In genomic region chr12:857611-858010, GRCh38 we compare ENCODE assay signal across 10 cellular contexts.
DNase-seq lines count a peak whose midpoint lies in the region; ATAC-seq and TF ChIP-seq lines count a peak whose summit lies in the region.
"Had no signal": no experiment of that assay in that cellular context is flagged by ENCODE, and none has a peak within 500 bp of the region (broad histone marks: within the 10 kb centered on the region; RNA-seq: fewer than 3 reads in every experiment).

No MANE protein-coding gene starts in this region.

- H2AFZ ChIP-seq in smooth muscle cell (ENCODE audit: low read depth) = no peak overlapping the region

- WGBS in gastroesophageal sphincter (ENCODE audit: low coverage in 1 of 2), 2 donors = 26 to 47% methylated on average over 5 of the region's 5 CpGs
- 63% methylated on average over 5 of the region's 5 CpGs for WGBS in smooth muscle cell (ENCODE audit: low lambda C conversion rate)

- no peak for TF ChIP-seq EP300 in gastroesophageal sphincter (IDR thresholded peaks at IDR 0.05)

- peaks cover 26% of the 10 kb centered on the region for H4K20me1 ChIP-seq in smooth muscle cell (ENCODE audit: low read depth)

- peaks cover 75% of the 10 kb centered on the region for H3K36me3 Mint-ChIP-seq in activated T-cell treated with anti-CD3 and anti-CD28 coated beads, Interleukin-2, amount 50 U/mL, for 24 hours (ENCODE audit: low read depth)
- H3K36me3 Mint-ChIP-seq in activated T-cell treated with anti-CD3 and anti-CD28 coated beads, Interleukin-2, amount 50 U/mL, for 4 hours (ENCODE audit: insufficient read depth) = peaks cover 28% of the 10 kb centered on the region
- H3K36me3 Mint-ChIP-seq in activated T-helper 1 cell treated with anti-CD3 and anti-CD28 coated beads, Interleukin-12 subunit alpha, Interleukin-12 subunit beta, Interleukin-2, Interleukin-4 antibody, amounts not matched to agents 30 ng/mL and 10 ng/mL and 1 ng/mL, durations not matched to agents 14 hours and 24 hours and 36 hours (ENCODE audit: low read depth) = peaks cover 50% of the 10 kb centered on the region

- H3K4me1 ChIP-seq in gastroesophageal sphincter (peaks cover 4 to 45% (median 8%) of the 10 kb centered on the region in 3 donors), smooth muscle cell (ENCODE audit: low read depth) (peaks cover 3% of the 10 kb centered on the region)

- H3K9ac ChIP-seq in smooth muscle cell (ENCODE audit: low read depth) = no peak overlapping the region

- H3K9me3 Mint-ChIP-seq in activated T-cell treated with anti-CD3 and anti-CD28 coated beads, Interleukin-2, amount 50 U/mL, for 24 hours = no peaks in the 10 kb centered on the region
- no peaks in the 10 kb centered on the region for H3K9me3 Mint-ChIP-seq in activated T-cell treated with anti-CD3 and anti-CD28 coated beads, Interleukin-2, amount 50 U/mL, for 4 hours
- H3K9me3 Mint-ChIP-seq in activated T-helper 1 cell treated with anti-CD3 and anti-CD28 coated beads, Interleukin-12 subunit alpha, Interleukin-12 subunit beta, Interleukin-2, Interleukin-4 antibody, amounts not matched to agents 30 ng/mL and 10 ng/mL and 1 ng/mL, durations not matched to agents 14 hours and 24 hours and 36 hours = no peaks in the 10 kb centered on the region
- H3K9me3 Mint-ChIP-seq: central memory CD8-positive, alpha-beta T cell had no signal

- H3K9me3 ChIP-seq in gastroesophageal sphincter (no peaks in the 10 kb centered on the region), smooth muscle cell (replicated peaks; ENCODE audit: low read depth) (no peaks in the 10 kb centered on the region)

- no peaks in the 10 kb centered on the region for H3K27me3 ChIP-seq in gastroesophageal sphincter
- H3K27me3 ChIP-seq in smooth muscle cell (ENCODE audit: low read depth) = no peaks in the 10 kb centered on the region

- TF ChIP-seq POLR2A in gastroesophageal sphincter (IDR thresholded peaks at IDR 0.05) = no peak

- intact Hi-C loops in activated T-helper 1 cell treated with anti-CD3 and anti-CD28 coated beads, Interleukin-12 subunit alpha, Interleukin-12 subunit beta, Interleukin-2, Interleukin-4 antibody, amounts not matched to agents 30 ng/mL and 10 ng/mL and 1 ng/mL, durations not matched to agents 14 hours and 24 hours and 36 hours (cut with micrococcal nuclease) = no loop called here

- no peak overlapping the region for H3K4me3 ChIP-seq in gastroesophageal sphincter
- no peak overlapping the region for H3K4me3 ChIP-seq in smooth muscle cell

- no peaks in the 10 kb centered on the region for H3K27me3 Mint-ChIP-seq in activated T-cell treated with anti-CD3 and anti-CD28 coated beads, Interleukin-2, amount 50 U/mL, for 24 hours
- no peaks in the 10 kb centered on the region for H3K27me3 Mint-ChIP-seq in activated T-cell treated with anti-CD3 and anti-CD28 coated beads, Interleukin-2, amount 50 U/mL, for 4 hours (ENCODE audit: low read depth)
- H3K27me3 Mint-ChIP-seq in activated T-helper 1 cell treated with anti-CD3 and anti-CD28 coated beads, Interleukin-12 subunit alpha, Interleukin-12 subunit beta, Interleukin-2, Interleukin-4 antibody, amounts not matched to agents 30 ng/mL and 10 ng/mL and 1 ng/mL, durations not matched to agents 14 hours and 24 hours and 36 hours (ENCODE audit: insufficient read depth) = no peaks in the 10 kb centered on the region
- H3K27me3 Mint-ChIP-seq: central memory CD8-positive, alpha-beta T cell had no signal

- no peak overlapping the region for H3K4me2 ChIP-seq in smooth muscle cell

- no peak overlapping the region for H3K4me3 Mint-ChIP-seq in activated T-cell treated with anti-CD3 and anti-CD28 coated beads, Interleukin-2, amount 50 U/mL, for 24 hours
- H3K4me3 Mint-ChIP-seq in activated T-cell treated with anti-CD3 and anti-CD28 coated beads, Interleukin-2, amount 50 U/mL, for 4 hours = no peak overlapping the region
- no peak overlapping the region for H3K4me3 Mint-ChIP-seq in activated T-helper 1 cell treated with anti-CD3 and anti-CD28 coated beads, Interleukin-12 subunit alpha, Interleukin-12 subunit beta, Interleukin-2, Interleukin-4 antibody, amounts not matched to agents 30 ng/mL and 10 ng/mL and 1 ng/mL, durations not matched to agents 14 hours and 24 hours and 36 hours
- H3K4me3 Mint-ChIP-seq: central memory CD8-positive, alpha-beta T cell had no signal

- peaks cover 0 to 40% of the 10 kb centered on the region in 2 donors for H3K36me3 ChIP-seq in gastroesophageal sphincter
- H3K36me3 ChIP-seq in smooth muscle cell (ENCODE audit: low read depth) = peaks cover 28% of the 10 kb centered on the region

- no peaks in the 10 kb centered on the region for H3F3A ChIP-seq in smooth muscle cell (ENCODE audit: low read depth)

- peaks cover 44% of the 10 kb centered on the region for H3K79me2 ChIP-seq in smooth muscle cell (ENCODE audit: low read depth)

- H3K4me1 Mint-ChIP-seq in activated T-cell treated with anti-CD3 and anti-CD28 coated beads, Interleukin-2, amount 50 U/mL, for 24 hours (ENCODE audit: low read depth) = peaks cover 25% of the 10 kb centered on the region
- H3K4me1 Mint-ChIP-seq in activated T-cell treated with anti-CD3 and anti-CD28 coated beads, Interleukin-2, amount 50 U/mL, for 4 hours (ENCODE audit: low read depth) = peaks cover 13% of the 10 kb centered on the region
- H3K4me1 Mint-ChIP-seq in activated T-helper 1 cell treated with anti-CD3 and anti-CD28 coated beads, Interleukin-12 subunit alpha, Interleukin-12 subunit beta, Interleukin-2, Interleukin-4 antibody, amounts not matched to agents 30 ng/mL and 10 ng/mL and 1 ng/mL, durations not matched to agents 14 hours and 24 hours and 36 hours (ENCODE audit: low read depth) = peaks cover 6% of the 10 kb centered on the region

- TF ChIP-seq CTCF in gastroesophageal sphincter (IDR thresholded peaks at IDR 0.05) (no peak), smooth muscle cell (IDR thresholded peaks at IDR 0.05; ENCODE audit: borderline replicate concordance, insufficient read depth, poor library complexity, severe bottlenecking) (no peak)

- H3K27ac ChIP-seq in gastroesophageal sphincter = peak overlapping the region; percentile 34 to 62 (median 44)
- H3K27ac ChIP-seq in smooth muscle cell (ENCODE audit: low read depth) = peak overlapping the region; percentile 66

- H3K27ac Mint-ChIP-seq in activated T-cell treated with anti-CD3 and anti-CD28 coated beads, Interleukin-2, amount 50 U/mL, for 24 hours = peak overlapping the region; percentile 51
- peak overlapping the region; percentile 24 for H3K27ac Mint-ChIP-seq in activated T-helper 1 cell treated with anti-CD3 and anti-CD28 coated beads, Interleukin-12 subunit alpha, Interleukin-12 subunit beta, Interleukin-2, Interleukin-4 antibody, amounts not matched to agents 30 ng/mL and 10 ng/mL and 1 ng/mL, durations not matched to agents 14 hours and 24 hours and 36 hours

- ATAC-seq in activated T-cell treated with anti-CD3 and anti-CD28 coated beads, Interleukin-2, amount 50 U/mL, for 4 hours = no peak
- ATAC-seq in gastroesophageal sphincter = peak; percentile 77
- ATAC-seq in GM21825 (IDR thresholded peaks at IDR 0.05; ENCODE audit: unreplicated experiment) = no peak
- no peak for ATAC-seq in HG03354 (IDR thresholded peaks at IDR 0.05; ENCODE audit: poor library complexity, severe bottlenecking, unreplicated experiment)

- DNase-seq in activated T-cell treated with anti-CD3 and anti-CD28 coated beads, Interleukin-2, amount 50 U/mL, for 24 hours = no peak
- DNase-seq in activated T-cell treated with anti-CD3 and anti-CD28 coated beads, Interleukin-2, amount 50 U/mL, for 4 hours = no peak
- DNase-seq in activated T-helper 1 cell treated with anti-CD3 and anti-CD28 coated beads, Interleukin-12 subunit alpha, Interleukin-12 subunit beta, Interleukin-2, Interleukin-4 antibody, amounts not matched to agents 30 ng/mL and 10 ng/mL and 1 ng/mL, durations not matched to agents 14 hours and 24 hours and 36 hours (ENCODE audit: low spot score) = no peak
- DNase-seq in smooth muscle cell (lab: John Stamatoyannopoulos, UW; ENCODE audit: unreplicated experiment) (no peak), NCI-H1694 (lab: John Stamatoyannopoulos, UW) (no peak)
- DNase-seq: NCI-H2107 had no signal
